10 cellular contexts compared by ENCODE assay signal in the genomic region with DNA sequence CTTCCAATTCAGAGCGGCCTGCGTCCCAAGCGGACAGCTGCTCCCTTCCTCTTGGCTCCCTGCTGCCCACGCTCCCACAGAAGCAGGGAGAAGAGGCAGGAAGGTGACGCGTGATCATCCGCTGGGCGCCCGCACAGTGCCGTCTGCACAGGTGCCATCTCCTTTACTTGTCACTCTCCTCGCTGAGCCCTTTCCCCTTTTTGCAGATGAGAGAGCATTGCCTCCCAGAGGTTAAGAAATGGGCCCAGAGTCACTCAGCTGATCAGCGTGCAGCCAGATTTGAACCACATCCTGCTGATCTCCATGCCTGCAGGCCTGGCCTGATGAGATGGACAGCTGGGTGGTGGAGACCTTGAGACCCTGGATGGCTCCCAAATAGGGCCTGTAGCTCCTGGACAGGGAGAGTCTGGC.
DNase-seq lines count a peak whose midpoint lies in the region; ATAC-seq lines count a peak whose summit lies in the region.
"Had no signal": no experiment of that assay in that cellular context is flagged by ENCODE, and none has a peak within 500 bp of the region (broad histone marks: within the 10 kb centered on the region; RNA-seq: fewer than 3 reads in every experiment).

No MANE protein-coding gene starts in this region.

- H3K4me3 ChIP-seq in BLaER1 treated with 17β-estradiol and CSF1 and Interleukin-3, amounts not matched to agents 10 nM and 100 nM = peak overlapping the region in 8 of 10 experiments; percentile 0 to 51 (median 47); a peak in 13 of 20 replicates
- peak overlapping the region; percentile 42 for H3K4me3 ChIP-seq in Jurkat, Clone E6-1 (ENCODE audit: low read length)
- no peak overlapping the region for H3K4me3 ChIP-seq in muscle layer of colon (ENCODE audit: low read depth in 1 of 2, low read length in 2 of 2)

- peak overlapping the region; percentile 69 to 100 (median 97); a peak in 21 of 22 replicates for H3K27ac ChIP-seq in BLaER1 treated with 17β-estradiol and CSF1 and Interleukin-3, amounts not matched to agents 10 nM and 100 nM
- no peak overlapping the region for H3K27ac ChIP-seq in muscle layer of colon (ENCODE audit: low read depth, low read length)

- H3K27me3 ChIP-seq in BLaER1 treated with 17β-estradiol and CSF1 and Interleukin-3, amounts not matched to agents 10 nM and 100 nM = peaks cover 0 to 2% (median 0%) of the 10 kb centered on the region in 11 experiments; a peak in 2 of 22 replicates
- H3K27me3 ChIP-seq in muscle layer of colon (ENCODE audit: control insufficient read depth in 1 of 2, insufficient read depth in 2 of 2, low read length in 2 of 2) = no peaks in the 10 kb centered on the region

- 0 out of 22 replicates have a peak, but pooled peaks cover 0 to 1% (median 0%) of the 10 kb centered on the region in 11 experiments for H3K36me3 ChIP-seq in BLaER1 treated with 17β-estradiol and CSF1 and Interleukin-3, amounts not matched to agents 10 nM and 100 nM
- H3K36me3 ChIP-seq in muscle layer of colon (ENCODE audit: insufficient read depth, low read length) = peaks cover 4% of the 10 kb centered on the region

- peaks cover 94 to 100% (median 100%) of the 10 kb centered on the region in 10 experiments for H3K4me1 ChIP-seq in BLaER1 treated with 17β-estradiol and CSF1 and Interleukin-3, amounts not matched to agents 10 nM and 100 nM
- peaks cover 83% of the 10 kb centered on the region for H3K4me1 ChIP-seq in muscle layer of colon (ENCODE audit: insufficient read depth, low read length)

- ATAC-seq in HG02840 (IDR thresholded peaks at IDR 0.05; ENCODE audit: low FRiP score, unreplicated experiment) = no peak
- ATAC-seq: left lobe of liver had no signal

- peaks cover 0 to 86% (median 0%) of the 10 kb centered on the region in 11 experiments; a peak in 9 of 22 replicates for H4K20me1 ChIP-seq in BLaER1 treated with 17β-estradiol and CSF1 and Interleukin-3, amounts not matched to agents 10 nM and 100 nM

- peak; percentile 86 for DNase-seq in Jurkat, Clone E6-1 (ENCODE audit: low read depth, low spot score)
- peak; percentile 63 to 67 for DNase-seq in activated T-cell treated with anti-CD3 and anti-CD28 coated beads, Interleukin-2, amount 50 U/mL, for 48 hours
- DNase-seq in NCI-H2196 treated with DMSO at 0.1 percent for 48 hours (lab: John Stamatoyannopoulos, UW; ENCODE audit: unreplicated experiment) (no peak), AG08395 (ENCODE audit: low spot score) (no peak), OCI-M1 (lab: John Stamatoyannopoulos, UW) (no peak)
- DNase-seq: amygdala had no signal

- no peaks in the 10 kb centered on the region for H3K9me3 ChIP-seq in BLaER1 treated with 17β-estradiol and CSF1 and Interleukin-3, amounts not matched to agents 10 nM and 100 nM (replicated peaks in 1 of 11)
- H3K9me3 ChIP-seq in muscle layer of colon (ENCODE audit: low read length) = no peaks in the 10 kb centered on the region

- peak overlapping the region; percentile 90 to 100 (median 98) for H3K4me2 ChIP-seq in BLaER1 treated with 17β-estradiol and CSF1 and Interleukin-3, amounts not matched to agents 10 nM and 100 nM

- peak overlapping the region; percentile 68 to 95 (median 86) for H3K9ac ChIP-seq in BLaER1 treated with 17β-estradiol and CSF1 and Interleukin-3, amounts not matched to agents 10 nM and 100 nM
- peak overlapping the region; percentile 5 for H3K9ac ChIP-seq in muscle layer of colon (ENCODE audit: low read length)

Comparison
In these comparisons a context has a peak if more than half of its experiments do, and no peak if none do; other contexts are left out.
1. H3K4me3 ChIP-seq: peak in BLaER1 treated with 17β-estradiol and CSF1 and Interleukin-3, amounts not matched to agents 10 nM and 100 nM (8 of 10) and Jurkat, Clone E6-1 (single experiment); none in muscle layer of colon (0 of 2).
2. DNase-seq: peak in Jurkat, Clone E6-1 (single experiment) and activated T-cell treated with anti-CD3 and anti-CD28 coated beads, Interleukin-2, amount 50 U/mL, for 48 hours (2 of 2); none in NCI-H2196 treated with DMSO at 0.1 percent for 48 hours (single experiment), AG08395 (single experiment) and OCI-M1 (single experiment).